In genomic region chr10:28184810-28185209, GRCh38 we compare ENCODE assay signal across 27 cellular contexts.
"Had no signal": no experiment of that assay in that cellular context is flagged by ENCODE, and none has a peak within 500 bp of the region (broad histone marks: within the 10 kb centered on the region; RNA-seq: fewer than 3 reads in every experiment).

No MANE protein-coding gene starts in this region.

- H3K9me3 Mint-ChIP-seq: activated CD4-positive, alpha-beta T cell treated with anti-CD3 and anti-CD28 coated beads, Interleukin-2, amount 10 ng/mL, durations not matched to agents 24 days and 14 days; activated naive CD4-positive, alpha-beta T cell treated with anti-CD3 and anti-CD28 coated beads, Interleukin-2, amount 50 U/mL, for 24 hours; activated naive CD8-positive, alpha-beta T cell treated with anti-CD3 and anti-CD28 coated beads, Interleukin-2, amount 10 ng/mL, durations not matched to agents 7 days and 5 days; activated T-cell treated with anti-CD3 and anti-CD28 coated beads, Interleukin-2, amount 50 U/mL, for 24 hours; activated T-helper 2 cell treated with anti-CD3 and anti-CD28 coated beads, Interferon-gamma antibody, Interleukin-2, Interleukin-4, amounts not matched to agents 10 μg/mL and 5 μg/mL and 100 μg/mL, durations not matched to agents 14 hours and 24 hours and 36 hours; central memory CD8-positive, alpha-beta T cell had no signal

- DNase-seq: activated CD4-positive, alpha-beta T cell treated with anti-CD3 and anti-CD28 coated beads, Interleukin-2, amount 10 ng/mL, durations not matched to agents 24 days and 14 days; activated CD4-positive, alpha-beta T cell treated with anti-CD3 and anti-CD28 coated beads, Interleukin-2, amount 50 U/mL, for 48 hours; activated CD8-positive, alpha-beta T cell treated with anti-CD3 and anti-CD28 coated beads, Interleukin-2, amount 10 ng/mL, durations not matched to agents 7 days and 5 days; activated gamma-delta T cell; activated naive CD4-positive, alpha-beta T cell treated with Interleukin-2 at 50 U/mL for 16 hours; activated naive CD8-positive, alpha-beta T cell treated with anti-CD3 and anti-CD28 coated beads, Interleukin-2, amount 10 ng/mL, durations not matched to agents 7 days and 5 days; activated T-cell treated with anti-CD3 and anti-CD28 coated beads, Interleukin-2, amount 50 U/mL, for 24 hours; amygdala; MM.1S; MV-4-11; NCI-H1092; NCI-H1436 treated with DMSO at 0.1 percent for 48 hours; NCI-H1694 treated with DMSO at 0.1 percent for 48 hours; NCI-H2029; NCI-H345; NCI-H524 treated with DMSO at 0.1 percent for 48 hours; Peyer's patch; SIG-M5; T-helper 1 cell; T-helper 2 cell; T-helper 9 cell; WERI-Rb-1 had no signal

- H3K4me3 Mint-ChIP-seq: activated CD4-positive, alpha-beta T cell treated with anti-CD3 and anti-CD28 coated beads, Interleukin-2, amount 10 ng/mL, durations not matched to agents 24 days and 14 days; activated CD8-positive, alpha-beta T cell treated with anti-CD3 and anti-CD28 coated beads, Interleukin-2, amount 10 ng/mL, durations not matched to agents 7 days and 5 days; activated naive CD4-positive, alpha-beta T cell treated with anti-CD3 and anti-CD28 coated beads, Interleukin-2, amount 50 U/mL, for 24 hours; activated naive CD8-positive, alpha-beta T cell treated with anti-CD3 and anti-CD28 coated beads, Interleukin-2, amount 10 ng/mL, durations not matched to agents 7 days and 5 days; activated T-cell treated with anti-CD3 and anti-CD28 coated beads, Interleukin-2, amount 50 U/mL, for 24 hours; central memory CD8-positive, alpha-beta T cell had no signal

- H3K27me3 Mint-ChIP-seq: activated naive CD4-positive, alpha-beta T cell treated with anti-CD3 and anti-CD28 coated beads, Interleukin-2, amount 50 U/mL, for 24 hours; activated naive CD8-positive, alpha-beta T cell treated with anti-CD3 and anti-CD28 coated beads, Interleukin-2, amount 10 ng/mL, durations not matched to agents 7 days and 5 days; activated T-cell treated with anti-CD3 and anti-CD28 coated beads, Interleukin-2, amount 50 U/mL, for 24 hours; central memory CD8-positive, alpha-beta T cell had no signal

- ATAC-seq: activated CD8-positive, alpha-beta T cell treated with anti-CD3 and anti-CD28 coated beads, Interleukin-2, amount 10 ng/mL, durations not matched to agents 7 days and 5 days; Right ventricle myocardium inferior; SK-N-SH treated with all-trans-retinoic acid at 6 μM for 48 hours had no signal

- H3K27ac Mint-ChIP-seq: activated CD4-positive, alpha-beta T cell treated with anti-CD3 and anti-CD28 coated beads, Interleukin-2, amount 10 ng/mL, durations not matched to agents 24 days and 14 days; activated CD8-positive, alpha-beta T cell treated with anti-CD3 and anti-CD28 coated beads, Interleukin-2, amount 10 ng/mL, durations not matched to agents 7 days and 5 days; activated naive CD4-positive, alpha-beta T cell treated with anti-CD3 and anti-CD28 coated beads, Interleukin-2, amount 50 U/mL, for 24 hours; activated naive CD8-positive, alpha-beta T cell treated with anti-CD3 and anti-CD28 coated beads, Interleukin-2, amount 10 ng/mL, durations not matched to agents 7 days and 5 days; activated T-cell treated with anti-CD3 and anti-CD28 coated beads, Interleukin-2, amount 50 U/mL, for 24 hours; activated T-helper 2 cell treated with anti-CD3 and anti-CD28 coated beads, Interferon-gamma antibody, Interleukin-2, Interleukin-4, amounts not matched to agents 10 μg/mL and 5 μg/mL and 100 μg/mL, durations not matched to agents 14 hours and 24 hours and 36 hours had no signal
